2 cellular contexts compared by ENCODE assay signal in the genomic region with DNA sequence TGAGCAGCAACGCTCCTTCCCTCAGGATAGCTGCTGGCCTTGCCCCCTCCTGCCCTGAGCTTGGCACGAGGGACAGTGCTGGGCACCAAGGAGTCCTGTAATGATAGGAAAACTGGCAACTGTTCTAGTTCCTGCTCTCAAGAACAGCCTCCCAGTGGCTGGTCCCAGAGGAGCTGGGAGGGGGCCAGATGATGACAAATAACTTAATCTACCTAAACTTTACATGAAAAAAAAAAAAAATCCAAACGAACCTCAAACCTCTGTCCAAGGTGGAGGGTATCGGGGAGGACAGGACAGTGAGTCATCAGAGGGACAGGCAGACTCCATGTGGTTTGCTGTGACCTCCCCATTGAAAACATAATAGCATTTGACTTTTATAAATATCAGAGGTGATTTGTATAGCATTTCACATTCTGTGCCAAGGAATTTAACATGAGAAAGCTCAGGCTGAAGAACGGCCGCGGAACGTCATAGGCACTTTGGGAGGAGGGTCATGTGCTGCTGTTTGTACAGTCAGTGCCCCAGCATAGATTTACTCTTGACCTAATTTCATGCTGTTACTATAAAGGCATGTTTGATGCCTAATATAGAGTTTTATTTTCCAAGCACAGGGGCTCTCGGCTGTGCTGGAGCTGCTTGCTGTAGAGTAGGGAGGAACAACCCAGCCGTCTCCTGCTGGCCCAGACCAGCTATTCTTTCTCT.
TF ChIP-seq lines count a peak whose summit lies in the region.

No MANE protein-coding gene starts in this region.

TF ChIP-seq in liver, 16 proteins besides CTCF, POLR2A, EP300 and RAD21 (continued from another document):
- no peak for TF ChIP-seq ZBTB33 (IDR thresholded peaks at IDR 0.05)
- TF ChIP-seq HNF4G (IDR thresholded peaks at IDR 0.05), result no peak
- TF ChIP-seq SP1 (IDR thresholded peaks at IDR 0.05), result peak; percentile 85
- TF ChIP-seq REST (IDR thresholded peaks at IDR 0.05), result no peak
- TF ChIP-seq ATF3 (IDR thresholded peaks at IDR 0.05), result peak; percentile 56
- peak; percentile 45 for TF ChIP-seq MAX (IDR thresholded peaks at IDR 0.05)
- TF ChIP-seq EGR1 (IDR thresholded peaks at IDR 0.05; ENCODE audit: low read depth in 2 of 2), result no peak
- TF ChIP-seq JUND (IDR thresholded peaks at IDR 0.05), result peak; percentile 79 to 83

TF ChIP-seq in HepG2, 621 proteins besides CTCF, POLR2A, EP300 and RAD21 (continued from another document):
- no peak for TF ChIP-seq GRHL1 (CRISPR knock-in tag; conservative IDR thresholded peaks at IDR 0.05)
- TF ChIP-seq CC2D1A (CRISPR knock-in tag; IDR thresholded peaks at IDR 0.05), result no peak
- no peak for TF ChIP-seq RFX5 (IDR thresholded peaks at IDR 0.05; ENCODE audit: low read depth, low read length)
- TF ChIP-seq, protein P1, sequence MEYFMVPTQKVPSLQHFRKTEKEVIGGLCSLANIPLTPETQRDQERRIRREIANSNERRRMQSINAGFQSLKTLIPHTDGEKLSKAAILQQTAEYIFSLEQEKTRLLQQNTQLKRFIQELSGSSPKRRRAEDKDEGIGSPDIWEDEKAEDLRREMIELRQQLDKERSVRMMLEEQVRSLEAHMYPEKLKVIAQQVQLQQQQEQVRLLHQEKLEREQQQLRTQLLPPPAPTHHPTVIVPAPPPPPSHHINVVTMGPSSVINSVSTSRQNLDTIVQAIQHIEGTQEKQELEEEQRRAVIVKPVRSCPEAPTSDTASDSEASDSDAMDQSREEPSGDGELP (IDR thresholded peaks at IDR 0.05; ENCODE audit: borderline replicate concordance, low read depth), result no peak
- no peak for TF ChIP-seq SATB2 (CRISPR knock-in tag; IDR thresholded peaks at IDR 0.05)
- TF ChIP-seq ZNF550 (CRISPR knock-in tag; IDR thresholded peaks at IDR 0.05; ENCODE audit: borderline replicate concordance), result no peak
- no peak for TF ChIP-seq JUND (CRISPR knock-in tag; IDR thresholded peaks at IDR 0.05)
- TF ChIP-seq ZNF7 (CRISPR knock-in tag; IDR thresholded peaks at IDR 0.05), result no peak
- no peak for TF ChIP-seq MAFK (conservative IDR thresholded peaks at IDR 0.05 in 1 of 2, IDR thresholded peaks at IDR 0.05 in 1 of 2; ENCODE audit: low read length in 2 of 2)
- TF ChIP-seq REL (CRISPR knock-in tag; conservative IDR thresholded peaks at IDR 0.05), result no peak
- no peak for TF ChIP-seq ZSCAN20 (CRISPR knock-in tag; IDR thresholded peaks at IDR 0.05; ENCODE audit: borderline replicate concordance)
- TF ChIP-seq, protein P2, sequence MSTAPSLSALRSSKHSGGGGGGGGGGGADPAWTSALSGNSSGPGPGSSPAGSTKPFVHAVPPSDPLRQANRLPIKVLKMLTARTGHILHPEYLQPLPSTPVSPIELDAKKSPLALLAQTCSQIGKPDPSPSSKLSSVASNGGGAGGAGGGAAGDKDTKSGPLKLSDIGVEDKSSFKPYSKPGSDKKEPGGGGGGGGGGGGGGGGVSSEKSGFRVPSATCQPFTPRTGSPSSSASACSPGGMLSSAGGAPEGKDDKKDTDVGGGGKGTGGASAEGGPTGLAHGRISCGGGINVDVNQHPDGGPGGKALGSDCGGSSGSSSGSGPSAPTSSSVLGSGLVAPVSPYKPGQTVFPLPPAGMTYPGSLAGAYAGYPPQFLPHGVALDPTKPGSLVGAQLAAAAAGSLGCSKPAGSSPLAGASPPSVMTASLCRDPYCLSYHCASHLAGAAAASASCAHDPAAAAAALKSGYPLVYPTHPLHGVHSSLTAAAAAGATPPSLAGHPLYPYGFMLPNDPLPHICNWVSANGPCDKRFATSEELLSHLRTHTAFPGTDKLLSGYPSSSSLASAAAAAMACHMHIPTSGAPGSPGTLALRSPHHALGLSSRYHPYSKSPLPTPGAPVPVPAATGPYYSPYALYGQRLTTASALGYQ (CRISPR knock-in tag; IDR thresholded peaks at IDR 0.05), result no peak
TF ChIP-seq in HepG2: peak in this region for 0.
